ENCODE assay signal across 29 cellular contexts in genomic region chr9:7144265-7145046, GRCh38.
DNase-seq lines count a peak whose midpoint lies in the region; ATAC-seq and TF ChIP-seq lines count a peak whose summit lies in the region.
"Had no signal": no experiment of that assay in that cellular context is flagged by ENCODE, and none has a peak within 500 bp of the region (broad histone marks: within the 10 kb centered on the region; RNA-seq: fewer than 3 reads in every experiment).

No MANE protein-coding gene starts in this region.

- H3K27ac Mint-ChIP-seq in H9: peak overlapping the region; percentile 29 to 87 (median 49); a peak in 4 of 7 replicates
- H3K27ac Mint-ChIP-seq in activated T-helper 17 cell treated with anti-CD3 and anti-CD28 coated beads, Interleukin-2, amount 50 U/mL, for 72 hours: peak overlapping the region; percentile 42
- H3K27ac Mint-ChIP-seq: activated CD8-positive, alpha-beta T cell treated with anti-CD3 and anti-CD28 coated beads, Interleukin-2, amount 10 ng/mL, durations not matched to agents 7 days and 5 days; stimulated activated naive B cell treated with anti-CD40 and anti-IgM and Interleukin-4, amounts not matched to agents 10 μg/mL and 1 μg/mL and 100 μg/mL, for 72 hours had no signal

- no peaks in the 10 kb centered on the region; a peak in 1 of 7 replicates for H3K36me3 Mint-ChIP-seq in H9 (ENCODE audit: insufficient read depth in 1 of 3, low read depth in 3 of 3)
- peaks cover 51% of the 10 kb centered on the region for H3K36me3 Mint-ChIP-seq in activated T-helper 17 cell treated with anti-CD3 and anti-CD28 coated beads, Interleukin-2, amount 50 U/mL, for 72 hours (ENCODE audit: low read depth)

- no peaks in the 10 kb centered on the region for H4K20me1 ChIP-seq in H9 (ENCODE audit: control insufficient read depth, insufficient read depth, insufficient read length)
- H4K20me1 ChIP-seq: BLaER1 treated with 17β-estradiol and CSF1 and Interleukin-3, amounts not matched to agents 10 nM and 100 nM had no signal

- no peaks in the 10 kb centered on the region for H3K36me3 ChIP-seq in psoas muscle (ENCODE audit: insufficient read depth in 1 of 2, low read depth in 1 of 2)
- no peaks in the 10 kb centered on the region for H3K36me3 ChIP-seq in WERI-Rb-1
- H3K36me3 ChIP-seq: colonic mucosa, thoracic aorta, vagina had no signal

- H3K23me2 ChIP-seq in H9 (ENCODE audit: insufficient read length, low read depth, low read length, poor library complexity, severe bottlenecking): no peaks in the 10 kb centered on the region

- H3K4me3 ChIP-seq in right cardiac atrium (ENCODE audit: low read length) (no peak overlapping the region), psoas muscle (no peak overlapping the region), WERI-Rb-1 (ENCODE audit: low read depth, low read length) (no peak overlapping the region)
- H3K4me3 ChIP-seq: BLaER1 treated with 17β-estradiol and CSF1 and Interleukin-3, amounts not matched to agents 10 nM and 100 nM; colonic mucosa; lung; spleen; thoracic aorta; vagina had no signal

- no peak overlapping the region for H2BK15ac ChIP-seq in H9 (ENCODE audit: low read depth, low read length)

- no peak for DNase-seq in H9
- DNase-seq in right cardiac atrium: no peak
- DNase-seq in psoas muscle: no peak
- no peak for DNase-seq in WERI-Rb-1
- no peak for DNase-seq in foreskin melanocyte
- no peak for DNase-seq in cerebellar cortex (ENCODE audit: low spot score)
- DNase-seq: activated CD4-positive, alpha-beta T cell treated with anti-CD3 and anti-CD28 coated beads for 1 hour; activated CD8-positive, alpha-beta T cell treated with anti-CD3 and anti-CD28 coated beads, Interleukin-2, amount 10 ng/mL, durations not matched to agents 7 days and 5 days; activated gamma-delta T cell; activated T-cell treated with anti-CD3 and anti-CD28 coated beads for 4 hours; colonic mucosa; COR-L47; DMS79 treated with DMSO at 0.1 percent for 48 hours; effector memory CD4-positive, alpha-beta T cell; KBM-7; MM.1S; NCI-H1417 treated with DMSO at 0.1 percent for 48 hours; spleen; stimulated activated CD4-positive, alpha-beta T cell treated with anti-CD3 and anti-CD28 coated beads, Interleukin-4, amount 100 ng/mL, for 1 hour; stimulated activated naive B cell treated with anti-CD40 and anti-IgM and Interleukin-4, amounts not matched to agents 10 μg/mL and 1 μg/mL and 100 μg/mL, for 72 hours; T-cell had no signal

- no peak overlapping the region for H3K9ac ChIP-seq in H9 (ENCODE audit: extremely low read depth, insufficient read length, low read length)
- H3K9ac ChIP-seq: BLaER1 treated with 17β-estradiol and CSF1 and Interleukin-3, amounts not matched to agents 10 nM and 100 nM had no signal

- intact Hi-C loops in right cardiac atrium (cut with DNase I): no loop called here
- intact Hi-C loops in psoas muscle (cut with DNase I): loop anchor here (2.0 to 5.0 kb wide), 2 partner anchors 42 kb away; no protein-coding TSS in a partner anchor

- WGBS in H9 (ENCODE audit: extremely low coverage, insufficient read length, low lambda C conversion rate): no CpG with 5 or more reads among the region's 10 CpGs
- WGBS in right cardiac atrium: 84% methylated on average over 10 of the region's 10 CpGs
- 77 to 88% (median 79%) methylated on average over 10 of the region's 10 CpGs for WGBS in psoas muscle, 3 donors

- no peaks in the 10 kb centered on the region for H3K9me3 Mint-ChIP-seq in H9
- no peaks in the 10 kb centered on the region for H3K9me3 Mint-ChIP-seq in activated T-helper 17 cell treated with anti-CD3 and anti-CD28 coated beads, Interleukin-2, amount 50 U/mL, for 72 hours
- H3K9me3 Mint-ChIP-seq: stimulated activated naive B cell treated with anti-CD40 and anti-IgM and Interleukin-4, amounts not matched to agents 10 μg/mL and 1 μg/mL and 100 μg/mL, for 72 hours; T-cell had no signal

- no peak overlapping the region for H3K56ac ChIP-seq in H9 (ENCODE audit: insufficient read length, low read depth, low read length)

- H3K4ac ChIP-seq in H9 (ENCODE audit: low read depth, low read length): no peak overlapping the region

- H3K27ac ChIP-seq in H9 (ENCODE audit: insufficient read length, low read depth, low read length) (no peak overlapping the region), right cardiac atrium (ENCODE audit: low read length) (peak overlapping the region; percentile 48), psoas muscle (peak overlapping the region; percentile 71), WERI-Rb-1 (no peak overlapping the region)
- H3K27ac ChIP-seq: BLaER1 treated with 17β-estradiol and CSF1 and Interleukin-3, amounts not matched to agents 10 nM and 100 nM; colonic mucosa; spleen; thoracic aorta; vagina had no signal

- no peak for ATAC-seq in activated T-helper 17 cell treated with anti-CD3 and anti-CD28 coated beads, Interleukin-2, amount 50 U/mL, for 72 hours (replicated peaks)
- ATAC-seq in right cardiac atrium (peak; percentile 22 to 61), psoas muscle (peak; percentile 37 to 70 (median 52)), GM19035 (IDR thresholded peaks at IDR 0.05; ENCODE audit: unreplicated experiment) (no peak)
- ATAC-seq: activated CD8-positive, alpha-beta T cell treated with anti-CD3 and anti-CD28 coated beads, Interleukin-2, amount 10 ng/mL, durations not matched to agents 7 days and 5 days; HCT116; stimulated activated naive B cell treated with anti-CD40 and anti-IgM and Interleukin-4, amounts not matched to agents 10 μg/mL and 1 μg/mL and 100 μg/mL, for 72 hours; T-cell had no signal

- H4K91ac ChIP-seq in H9 (ENCODE audit: insufficient read length, low read depth, low read length): no peak overlapping the region

- H2AK5ac ChIP-seq in H9 (ENCODE audit: insufficient read length, low read length): no peak overlapping the region

- no peaks in the 10 kb centered on the region for H3K27me3 Mint-ChIP-seq in H9 (ENCODE audit: low read depth)
- no peaks in the 10 kb centered on the region for H3K27me3 Mint-ChIP-seq in activated T-helper 17 cell treated with anti-CD3 and anti-CD28 coated beads, Interleukin-2, amount 50 U/mL, for 72 hours
- H3K27me3 Mint-ChIP-seq: stimulated activated naive B cell treated with anti-CD40 and anti-IgM and Interleukin-4, amounts not matched to agents 10 μg/mL and 1 μg/mL and 100 μg/mL, for 72 hours; T-cell had no signal

- TF ChIP-seq CTCF in H9 (conservative IDR thresholded peaks at IDR 0.05) (no peak), psoas muscle (IDR thresholded peaks at IDR 0.05) (no peak), WERI-Rb-1 (IDR thresholded peaks at IDR 0.05; ENCODE audit: low read depth, low read length) (no peak)

- H3K4me1 ChIP-seq in H9 (ENCODE audit: insufficient read depth, low read length) (no peaks in the 10 kb centered on the region; the same call in 1 of the 2 replicates), right cardiac atrium (ENCODE audit: control insufficient read depth, insufficient read depth, low read length) (peaks cover 7% of the 10 kb centered on the region), psoas muscle (peaks cover 61% of the 10 kb centered on the region)

- H2BK12ac ChIP-seq in H9 (ENCODE audit: insufficient read length, low read depth, low read length): no peak overlapping the region

- H3K27me3 ChIP-seq in H9 (ENCODE audit: insufficient read depth, low read length): no peaks in the 10 kb centered on the region
- H3K27me3 ChIP-seq in right cardiac atrium (ENCODE audit: control insufficient read depth, insufficient read depth): no peaks in the 10 kb centered on the region
- no peaks in the 10 kb centered on the region for H3K27me3 ChIP-seq in psoas muscle (ENCODE audit: insufficient read depth in 3 of 3, low read length in 2 of 3)
- no peaks in the 10 kb centered on the region for H3K27me3 ChIP-seq in WERI-Rb-1 (ENCODE audit: insufficient read depth, low read depth, severe bottlenecking)
- H3K27me3 ChIP-seq: BLaER1 treated with 17β-estradiol and CSF1 and Interleukin-3, amounts not matched to agents 10 nM and 100 nM; colonic mucosa; spleen; vagina had no signal

- no peak overlapping the region for H3K14ac ChIP-seq in H9 (ENCODE audit: insufficient read depth, low read length)

- H2BK120ac ChIP-seq in H9 (ENCODE audit: low read depth, low read length, poor library complexity, severe bottlenecking): no peak overlapping the region

- no peak overlapping the region for H2BK20ac ChIP-seq in H9 (ENCODE audit: low read depth, low read length, poor library complexity, severe bottlenecking)

- peaks cover 13 to 17% of the 10 kb centered on the region in 2 experiments for H3K4me1 Mint-ChIP-seq in H9
- peaks cover 6% of the 10 kb centered on the region for H3K4me1 Mint-ChIP-seq in activated T-helper 17 cell treated with anti-CD3 and anti-CD28 coated beads, Interleukin-2, amount 50 U/mL, for 72 hours

- H3K79me2 ChIP-seq in H9 (ENCODE audit: insufficient read depth, low read length): no peaks in the 10 kb centered on the region

- no peak overlapping the region for H4K8ac ChIP-seq in H9 (replicated peaks; ENCODE audit: insufficient read length, low read depth, low read length)

- no peak overlapping the region for H3K18ac ChIP-seq in H9 (ENCODE audit: insufficient read length, low read depth, low read length)

- H3K4me3 Mint-ChIP-seq in H9: no peak overlapping the region
- H3K4me3 Mint-ChIP-seq in activated T-helper 17 cell treated with anti-CD3 and anti-CD28 coated beads, Interleukin-2, amount 50 U/mL, for 72 hours: no peak overlapping the region
- H3K4me3 Mint-ChIP-seq: activated CD8-positive, alpha-beta T cell treated with anti-CD3 and anti-CD28 coated beads, Interleukin-2, amount 10 ng/mL, durations not matched to agents 7 days and 5 days; brain; stimulated activated naive B cell treated with anti-CD40 and anti-IgM and Interleukin-4, amounts not matched to agents 10 μg/mL and 1 μg/mL and 100 μg/mL, for 72 hours; T-cell had no signal

- H3K4me2 ChIP-seq in H9 (ENCODE audit: insufficient read depth, insufficient read length, low read length): no peak overlapping the region
- H3K4me2 ChIP-seq: BLaER1 treated with 17β-estradiol and CSF1 and Interleukin-3, amounts not matched to agents 10 nM and 100 nM had no signal

- H3K9me3 ChIP-seq in H9 (ENCODE audit: control insufficient read depth, low read depth, low read length) (no peaks in the 10 kb centered on the region), right cardiac atrium (ENCODE audit: control insufficient read depth, low read length) (no peaks in the 10 kb centered on the region), psoas muscle (no peaks in the 10 kb centered on the region), WERI-Rb-1 (ENCODE audit: severe bottlenecking) (no peaks in the 10 kb centered on the region)
- H3K9me3 ChIP-seq: colonic mucosa, spleen, thoracic aorta, vagina had no signal

- no peak overlapping the region for H3K23ac ChIP-seq in H9 (ENCODE audit: insufficient read length, low read depth, low read length)

- H4K5ac ChIP-seq in H9 (ENCODE audit: insufficient read length, low read depth, low read length): no peak overlapping the region

- H3K79me1 ChIP-seq in H9 (ENCODE audit: insufficient read depth, low read depth, low read length, poor library complexity, severe bottlenecking): no peaks in the 10 kb centered on the region

- no peak overlapping the region for H3T11ph ChIP-seq in H9 (ENCODE audit: low read length)

- no peak overlapping the region for H2AFZ ChIP-seq in H9 (ENCODE audit: low read length)

- no peak overlapping the region for H2BK5ac ChIP-seq in H9 (ENCODE audit: insufficient read length, low read length)

Comparison
In these comparisons a context has a peak if more than half of its experiments do, and no peak if none do; other contexts are left out.
1. H3K27ac ChIP-seq: peak in right cardiac atrium (single experiment) and psoas muscle (single experiment); none in H9 (single experiment) and WERI-Rb-1 (single experiment).
2. ATAC-seq: peak in right cardiac atrium (2 of 2) and psoas muscle (4 of 4); none in activated T-helper 17 cell treated with anti-CD3 and anti-CD28 coated beads, Interleukin-2, amount 50 U/mL, for 72 hours (single experiment) and GM19035 (single experiment).
3. intact Hi-C loops: an anchor here in psoas muscle (2.0 to 5.0 kb wide); none called in right cardiac atrium.